Comparison of ENCODE assay signal across 17 cellular contexts in genomic region chr6:16321826-16322225, GRCh38.
DNase-seq lines count a peak whose midpoint lies in the region; ATAC-seq and TF ChIP-seq lines count a peak whose summit lies in the region.
"Had no signal": no experiment of that assay in that cellular context is flagged by ENCODE, and none has a peak within 500 bp of the region (broad histone marks: within the 10 kb centered on the region; RNA-seq: fewer than 3 reads in every experiment).

No MANE protein-coding gene starts in this region.

- POLR2A ChIA-PET in activated CD4-positive, alpha-beta T cell treated with anti-CD3 and anti-CD28 coated beads for 36 hours (lab: Charles Lee), result interaction anchor here (1.0 kb wide), 1 partner anchor 441 kb away, joined by 3 read pairs; no protein-coding TSS in a partner anchor
- POLR2A ChIA-PET in activated B cell treated with CpG ODN at 0.5 μM for 24 hours (lab: Charles Lee), result interaction anchor here (1.1 to 1.4 kb wide), 2 partner anchors 10 to 15 kb away, joined by 4 to 6 read pairs; no protein-coding TSS in a partner anchor

- H3K27ac ChIP-seq in spleen, result peak overlapping the region in 5 of 8 donors; percentile 69 to 83 (median 74)
- H3K27ac ChIP-seq: PC-9 had no signal

- no peak overlapping the region for H3K4me3 ChIP-seq in spleen
- H3K4me3 ChIP-seq: body of pancreas, PC-9 had no signal

- intact Hi-C loops in activated CD4-positive, alpha-beta T cell treated with anti-CD3 and anti-CD28 coated beads for 36 hours (cut with DNase I, micrococcal nuclease), result loop anchor here (1.0 to 10.0 kb wide), 19 partner anchors 9 to 1385 kb away; partner anchors contain the start of genes FAM8A1 (in 1 of the 2), JARID2 (in 1 of the 2), MYLIP (in 1 of the 2) and NUP153 (in 1 of the 2)
- intact Hi-C loops in activated B cell treated with CpG ODN at 0.5 μM for 24 hours (cut with micrococcal nuclease) (loop anchor here (1.0 to 2.0 kb wide), 2 partner anchors 10 to 391 kb away; no protein-coding TSS in a partner anchor), spleen (cut with DNase I; ENCODE audit: low total_unique reads) (no loop called here)

- peak overlapping the region; percentile 99 for H3K27ac Mint-ChIP-seq in activated CD4-positive, alpha-beta T cell treated with anti-CD3 and anti-CD28 coated beads for 36 hours
- peak overlapping the region; percentile 41 for H3K27ac Mint-ChIP-seq in activated B cell treated with CpG ODN at 0.5 μM for 24 hours
- H3K27ac Mint-ChIP-seq in effector memory CD8-positive, alpha-beta T cell, result peak overlapping the region; percentile 95 to 96
- H3K27ac Mint-ChIP-seq: WTC11 had no signal

- TF ChIP-seq POLR2A in spleen (IDR thresholded peaks at IDR 0.05), result no peak

- no peaks in the 10 kb centered on the region for H3K9me3 Mint-ChIP-seq in activated CD4-positive, alpha-beta T cell treated with anti-CD3 and anti-CD28 coated beads for 36 hours (ENCODE audit: low read depth)
- H3K9me3 Mint-ChIP-seq in activated B cell treated with CpG ODN at 0.5 μM for 24 hours, result no peaks in the 10 kb centered on the region
- no peaks in the 10 kb centered on the region for H3K9me3 Mint-ChIP-seq in effector memory CD8-positive, alpha-beta T cell
- H3K9me3 Mint-ChIP-seq: HFFc6 had no signal

- TF ChIP-seq CTCF in activated B cell treated with CpG ODN at 0.5 μM for 24 hours (IDR thresholded peaks at IDR 0.05) (no peak), spleen (IDR thresholded peaks at IDR 0.05 in 8 of 11, conservative IDR thresholded peaks at IDR 0.05 in 3 of 11) (no peak)

- no peaks in the 10 kb centered on the region for H3K27me3 ChIP-seq in spleen (replicated peaks in 1 of 7)
- H3K27me3 ChIP-seq: body of pancreas had no signal

- H3K4me1 ChIP-seq in spleen, result peaks cover 0 to 71% (median 55%) of the 10 kb centered on the region in 6 donors

- H3K36me3 Mint-ChIP-seq in activated CD4-positive, alpha-beta T cell treated with anti-CD3 and anti-CD28 coated beads for 36 hours (ENCODE audit: low read depth), result peaks cover 14% of the 10 kb centered on the region
- H3K36me3 Mint-ChIP-seq in activated B cell treated with CpG ODN at 0.5 μM for 24 hours (ENCODE audit: low read depth), result peaks cover 5% of the 10 kb centered on the region
- H3K36me3 Mint-ChIP-seq in effector memory CD8-positive, alpha-beta T cell (ENCODE audit: insufficient read depth), result peaks cover 47% of the 10 kb centered on the region

- H3K4me3 Mint-ChIP-seq in activated CD4-positive, alpha-beta T cell treated with anti-CD3 and anti-CD28 coated beads for 36 hours, result no peak overlapping the region
- no peak overlapping the region for H3K4me3 Mint-ChIP-seq in activated B cell treated with CpG ODN at 0.5 μM for 24 hours
- peak overlapping the region; percentile 77 to 81 for H3K4me3 Mint-ChIP-seq in effector memory CD8-positive, alpha-beta T cell
- H3K4me3 Mint-ChIP-seq: HFFc6, WTC11 had no signal

- CTCF ChIA-PET in activated CD4-positive, alpha-beta T cell treated with anti-CD3 and anti-CD28 coated beads for 36 hours (lab: Charles Lee), result interaction anchor here (1.0 to 2.9 kb wide), 3 partner anchors 11 to 361 kb away, joined by 3 to 26 read pairs (median 5); no protein-coding TSS in a partner anchor
- CTCF ChIA-PET in activated B cell treated with CpG ODN at 0.5 μM for 24 hours (lab: Charles Lee), result interaction anchor here (0.9 to 1.9 kb wide), 2 partner anchors 10 to 46 kb away, joined by 3 to 9 read pairs; no protein-coding TSS in a partner anchor

- H3K27me3 Mint-ChIP-seq in activated CD4-positive, alpha-beta T cell treated with anti-CD3 and anti-CD28 coated beads for 36 hours, result no peaks in the 10 kb centered on the region
- H3K27me3 Mint-ChIP-seq in activated B cell treated with CpG ODN at 0.5 μM for 24 hours, result no peaks in the 10 kb centered on the region
- H3K27me3 Mint-ChIP-seq in effector memory CD8-positive, alpha-beta T cell, result no peaks in the 10 kb centered on the region

- H3K36me3 ChIP-seq in spleen, result peaks cover 0 to 34% (median 9%) of the 10 kb centered on the region in 6 donors

- peaks cover 86% of the 10 kb centered on the region for H3K4me1 Mint-ChIP-seq in activated CD4-positive, alpha-beta T cell treated with anti-CD3 and anti-CD28 coated beads for 36 hours
- H3K4me1 Mint-ChIP-seq in activated B cell treated with CpG ODN at 0.5 μM for 24 hours, result peaks cover 41% of the 10 kb centered on the region
- peaks cover 66 to 72% of the 10 kb centered on the region in 2 donors for H3K4me1 Mint-ChIP-seq in effector memory CD8-positive, alpha-beta T cell (ENCODE audit: low read depth in 2 of 2)

- H3K9me3 ChIP-seq in spleen, result no peaks in the 10 kb centered on the region
- H3K9me3 ChIP-seq: body of pancreas had no signal

- ATAC-seq in activated CD4-positive, alpha-beta T cell treated with anti-CD3 and anti-CD28 coated beads for 36 hours, result no peak
- ATAC-seq in activated B cell treated with CpG ODN at 0.5 μM for 24 hours (ENCODE audit: low read depth) (no peak), HG03108 (IDR thresholded peaks at IDR 0.05; ENCODE audit: unreplicated experiment) (no peak), GM21737 (IDR thresholded peaks at IDR 0.05; ENCODE audit: unreplicated experiment) (no peak)
- no peak for ATAC-seq in effector memory CD8-positive, alpha-beta T cell (replicated peaks)

- DNase-seq in activated CD4-positive, alpha-beta T cell treated with anti-CD3 and anti-CD28 coated beads for 36 hours, result no peak
- no peak for DNase-seq in activated CD4-positive, alpha-beta T cell treated with anti-CD3 and anti-CD28 coated beads for 1 hour
- DNase-seq in activated B cell treated with CpG ODN at 0.5 μM for 24 hours (no peak), spleen (no peak), activated gamma-delta T cell (lab: John Stamatoyannopoulos, UW) (no peak)
- no peak for DNase-seq in effector memory CD8-positive, alpha-beta T cell
- DNase-seq: activated T-cell treated with anti-CD3 and anti-CD28 coated beads, Interleukin-2, amount 50 U/mL, for 48 hours; body of pancreas; foreskin melanocyte; GF-D8; HFFc6; KG1; NCI-H1694 treated with DMSO at 0.1 percent for 48 hours; PC-9 had no signal

- WGBS in spleen, 5 donors, result 96 to 99% (median 98%) methylated on average over 11 of the region's 11 CpGs

Comparison
In these comparisons a context has a peak if more than half of its experiments do, and no peak if none do; other contexts are left out.
1. H3K27ac Mint-ChIP-seq: peak in every context shown above with its lines; median percentile 99 in activated CD4-positive, alpha-beta T cell treated with anti-CD3 and anti-CD28 coated beads for 36 hours; 96 in effector memory CD8-positive, alpha-beta T cell; 41 in activated B cell treated with CpG ODN at 0.5 μM for 24 hours.
2. H3K4me3 Mint-ChIP-seq: peak in effector memory CD8-positive, alpha-beta T cell (2 of 2); none in activated CD4-positive, alpha-beta T cell treated with anti-CD3 and anti-CD28 coated beads for 36 hours (single experiment) and activated B cell treated with CpG ODN at 0.5 μM for 24 hours (single experiment).